15 cellular contexts compared by ENCODE assay signal in the genomic region with DNA sequence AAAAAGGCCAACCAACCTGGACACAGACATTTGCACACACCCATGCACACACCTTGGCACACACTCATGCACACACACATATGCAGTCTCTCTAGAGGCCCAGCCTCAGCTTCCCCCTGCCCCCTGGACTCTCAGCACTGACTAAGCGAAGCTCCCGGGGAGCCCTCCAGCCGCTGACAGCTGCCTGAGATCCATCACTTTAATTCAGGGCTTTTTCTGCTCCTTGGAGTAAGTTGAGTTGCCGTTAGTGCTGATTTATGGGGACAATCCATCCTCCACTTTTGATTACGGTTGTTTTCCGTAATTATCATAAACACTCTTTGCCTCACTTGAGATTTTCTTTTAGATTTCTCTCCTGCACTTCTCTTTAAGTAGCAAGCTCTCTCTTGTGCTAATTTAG.
A peak's percentile ranks its signal among the peaks of the same experiment; 100 is the strongest.
DNase-seq lines count a peak whose midpoint lies in the region; ATAC-seq and TF ChIP-seq lines count a peak whose summit lies in the region.
"Had no signal": no experiment of that assay in that cellular context is flagged by ENCODE, and none has a peak within 500 bp of the region (broad histone marks: within the 10 kb centered on the region; RNA-seq: fewer than 3 reads in every experiment).

No MANE protein-coding gene starts in this region.

- no peak overlapping the region for H3K27ac ChIP-seq in osteoblast (ENCODE audit: low read depth, low read length)
- H3K27ac ChIP-seq: 22Rv1, HL-60 had no signal

- no peaks in the 10 kb centered on the region for H3K36me3 ChIP-seq in osteoblast (ENCODE audit: insufficient read depth, low read length)
- H3K36me3 ChIP-seq: HAP-1 had no signal

- no peak overlapping the region for H3K4me2 ChIP-seq in osteoblast (ENCODE audit: insufficient read depth, low read length)

- H4K20me1 ChIP-seq in osteoblast (ENCODE audit: insufficient read depth, low read length): no peaks in the 10 kb centered on the region

- no peaks in the 10 kb centered on the region for H3K4me1 ChIP-seq in osteoblast (ENCODE audit: insufficient read depth, low read length)
- H3K4me1 ChIP-seq: Caco-2, HAP-1 had no signal

- H3K9me3 ChIP-seq in osteoblast (ENCODE audit: low read depth, low read length): no peaks in the 10 kb centered on the region
- H3K9me3 ChIP-seq: HAP-1 had no signal

- TF ChIP-seq CTCF in osteoblast (IDR thresholded peaks at IDR 0.05; ENCODE audit: extremely low read depth, low read depth, low read length): no peak

- DNase-seq in NCI-H1417 (lab: John Stamatoyannopoulos, UW) (peak in 2 of 3 experiments; percentile 37 to 55), NCI-H1417 treated with DMSO at 0.1 percent for 48 hours (lab: John Stamatoyannopoulos, UW) (no peak), NCI-H2227 (lab: John Stamatoyannopoulos, UW; ENCODE audit: unreplicated experiment) (peak; percentile 62), left kidney (ENCODE audit: low read depth, low spot score) (peak; percentile 51), osteoblast (ENCODE audit: insufficient read length, low spot score, missing footprints) (peak; percentile 63), NCI-H526 treated with DMSO at 0.1 percent for 48 hours (lab: John Stamatoyannopoulos, UW) (no peak), mucosa of gallbladder (ENCODE audit: low spot score) (no peak)
- DNase-seq: Caco-2; CD8-positive, alpha-beta memory T cell; DND-41; GDM1 had no signal

- no peaks in the 10 kb centered on the region for H3K79me2 ChIP-seq in osteoblast (ENCODE audit: insufficient read depth, low read length)

- no peak overlapping the region for H3K4me3 ChIP-seq in osteoblast (ENCODE audit: insufficient read depth, low read length)
- H3K4me3 ChIP-seq: HAP-1 had no signal

- no peak for ATAC-seq in GM18502 (IDR thresholded peaks at IDR 0.05; ENCODE audit: poor library complexity, unreplicated experiment)

- no peaks in the 10 kb centered on the region for H3K27me3 ChIP-seq in osteoblast (ENCODE audit: insufficient read depth, low read length)

- no peak overlapping the region for H2AFZ ChIP-seq in osteoblast (ENCODE audit: low read length)

Comparison
In these comparisons a context has a peak if more than half of its experiments do, and no peak if none do; other contexts are left out.
1. DNase-seq: peak in NCI-H1417 (2 of 3), NCI-H2227 (single experiment), left kidney (single experiment) and osteoblast (single experiment); none in NCI-H1417 treated with DMSO at 0.1 percent for 48 hours (single experiment), NCI-H526 treated with DMSO at 0.1 percent for 48 hours (single experiment) and mucosa of gallbladder (single experiment).